In genomic region chr21:24367936-24368335, GRCh38 we compare ENCODE assay signal across 14 cellular contexts.
"Had no signal": no experiment of that assay in that cellular context is flagged by ENCODE, and none has a peak within 500 bp of the region (broad histone marks: within the 10 kb centered on the region; RNA-seq: fewer than 3 reads in every experiment).

No MANE protein-coding gene starts in this region.

- H3K4me3 ChIP-seq: dorsolateral prefrontal cortex, transverse colon had no signal

- ATAC-seq: left ventricle myocardium superior; natural killer cell; sciatic nerve; stimulated activated naive CD8-positive, alpha-beta T cell treated with anti-CD3 and anti-CD28 coated beads, Interleukin-15, Interleukin-2, amounts not matched to agents 100 U/mL and 50 U/mL, for 24 hours had no signal

- DNase-seq: activated B cell treated with CpG ODN at 0.5 μM for 24 hours; activated CD4-positive, alpha-beta T cell treated with anti-CD3 and anti-CD28 coated beads, Interleukin-2, amount 10 ng/mL, durations not matched to agents 7 days and 5 days; activated CD8-positive, alpha-beta memory T cell treated with anti-CD3 and anti-CD28 coated beads for 24 hours; activated naive CD8-positive, alpha-beta T cell treated with anti-CD3 and anti-CD28 coated beads for 36 hours; dorsolateral prefrontal cortex; endodermal cell; kidney; left ventricle myocardium superior; mesenchymal stem cell; natural killer cell; nucleus accumbens; stimulated activated naive CD8-positive, alpha-beta T cell treated with anti-CD3 and anti-CD28 coated beads, Interleukin-15, Interleukin-2, amounts not matched to agents 100 U/mL and 50 U/mL, for 24 hours; transverse colon had no signal
